9 cellular contexts compared by ENCODE assay signal in genomic region chr19:47109177-47109540, GRCh38. TPM values are rescaled to one million over a fixed set of nuclear protein-coding genes. Genes with fewer than 3 reads are reported as not detected.
A peak's percentile ranks its signal among the peaks of the same experiment; 100 is the strongest.
DNase-seq lines count a peak whose midpoint lies in the region; ATAC-seq and TF ChIP-seq lines count a peak whose summit lies in the region.
"Had no signal": no experiment of that assay in that cellular context is flagged by ENCODE, and none has a peak within 500 bp of the region (broad histone marks: within the 10 kb centered on the region; RNA-seq: fewer than 3 reads in every experiment).

No MANE protein-coding gene starts in this region.

- H2AK5ac ChIP-seq in trophoblast cell (ENCODE audit: low read length) = no peak overlapping the region

- no TSS peak for BruUV-seq in Caco-2 (replicated peaks; lab: Mats Ljungman, UMichigan)
- BruUV-seq in Panc1 (replicated peaks; lab: Mats Ljungman, UMichigan) = no TSS peak

- H3K4ac ChIP-seq in trophoblast cell (ENCODE audit: low read depth, low read length) = no peak overlapping the region

- H4K91ac ChIP-seq in trophoblast cell (ENCODE audit: low read depth, low read length) = no peak overlapping the region

- TF ChIP-seq CTCF in Caco-2 (IDR thresholded peaks at IDR 0.05; ENCODE audit: insufficient read depth in 1 of 2, low read depth in 1 of 2, low read length in 1 of 2, severe bottlenecking in 1 of 2, unreplicated experiment in 1 of 2) (no peak), Panc1 (IDR thresholded peaks at IDR 0.05) (no peak)

- H4K8ac ChIP-seq in trophoblast cell (ENCODE audit: low read depth, low read length) = no peak overlapping the region

- no peaks in the 10 kb centered on the region for H3K27me3 ChIP-seq in Caco-2 (replicated peaks; ENCODE audit: control insufficient read depth, insufficient read depth, low read length)
- no peaks in the 10 kb centered on the region for H3K27me3 ChIP-seq in Panc1 (ENCODE audit: control insufficient read depth, insufficient read depth, low read length)
- no peaks in the 10 kb centered on the region for H3K27me3 ChIP-seq in trophoblast cell (ENCODE audit: insufficient read depth, low read length)

- H3K18ac ChIP-seq in trophoblast cell (ENCODE audit: low read length) = no peak overlapping the region

- CTCF ChIA-PET in Caco-2 (lab: Charles Lee) (interaction anchor here (0.6 kb wide), 1 partner anchor 13 kb away, joined by 3 read pairs; no protein-coding TSS in a partner anchor), Panc1 (lab: Charles Lee) (no interaction called here)

- H2AFZ ChIP-seq in trophoblast cell (ENCODE audit: insufficient read depth, low read length, poor library complexity) = no peak overlapping the region

- H3K4me3 ChIP-seq in Caco-2 (ENCODE audit: low read depth, low read length) (no peak overlapping the region), Panc1 (ENCODE audit: low read depth in 2 of 2, low read length in 2 of 2) (peak overlapping the region; percentile 85 to 86), trophoblast cell (ENCODE audit: low read depth, low read length) (no peak overlapping the region)

- H3K9me3 Mint-ChIP-seq in Caco-2 (ENCODE audit: unreplicated experiment) = no peaks in the 10 kb centered on the region

- H3K9ac ChIP-seq in trophoblast cell (ENCODE audit: low read length) = no peak overlapping the region

- in situ Hi-C loops in Panc1 (cut with HindIII; ENCODE audit: low pct_unique_long_range_greater_than_20kb, low sequenced_read_pairs) = no loop called here

- H3K14ac ChIP-seq in trophoblast cell (ENCODE audit: low read length) = no peak overlapping the region

- no peak overlapping the region for H2BK120ac ChIP-seq in trophoblast cell (ENCODE audit: insufficient read depth, low read length, poor library complexity)

- WGBS in trophoblast cell (ENCODE audit: extremely low coverage, insufficient coverage, insufficient read length) = no CpG with 5 or more reads among the region's 2 CpGs

- POLR2A ChIA-PET in Caco-2 (lab: Charles Lee) (no interaction called here), Panc1 (lab: Charles Lee) (no interaction called here)

- H3K27ac Mint-ChIP-seq in Caco-2 (ENCODE audit: unreplicated experiment) = peak overlapping the region; percentile 99

- peak overlapping the region; percentile 98 for H3K27ac ChIP-seq in Panc1 (ENCODE audit: low read length)
- H3K27ac ChIP-seq in epithelial cell of prostate = peak overlapping the region; percentile 99
- H3K27ac ChIP-seq in trophoblast cell (ENCODE audit: low read depth, low read length) = no peak overlapping the region

- intact Hi-C loops in Caco-2 (cut with micrococcal nuclease; ENCODE audit: unreplicated experiment) = no loop called here
- intact Hi-C loops in Panc1 (cut with micrococcal nuclease; ENCODE audit: unreplicated experiment) = no loop called here

- DNase-seq in Caco-2 (no peak), Panc1 (ENCODE audit: low read depth, low spot score) (no peak), epithelial cell of prostate (ENCODE audit: low read depth, low spot score) (no peak), trophoblast cell (no peak), hypothalamus (lab: John Stamatoyannopoulos, UW) (no peak), SK-N-DZ (ENCODE audit: low spot score) (no peak), islet precursor cell (no peak)
- DNase-seq: kidney glomerular epithelial cell had no signal

- H3K4me1 Mint-ChIP-seq in Caco-2 (ENCODE audit: low read depth, unreplicated experiment) = peaks cover 47% of the 10 kb centered on the region

- H3K23ac ChIP-seq in trophoblast cell (ENCODE audit: low read length) = no peak overlapping the region

- H3K79me1 ChIP-seq in trophoblast cell (ENCODE audit: low read length) = peaks cover 26% of the 10 kb centered on the region

- H4K12ac ChIP-seq in trophoblast cell (ENCODE audit: low read depth, low read length) = no peak overlapping the region

- no peak overlapping the region for H2BK5ac ChIP-seq in trophoblast cell (ENCODE audit: low read depth, low read length, poor library complexity)

- H3K4me2 ChIP-seq in trophoblast cell (ENCODE audit: low read length) = peak overlapping the region; percentile 83

- peaks cover 49% of the 10 kb centered on the region for H3K4me1 ChIP-seq in Caco-2
- peaks cover 36% of the 10 kb centered on the region for H3K4me1 ChIP-seq in Panc1 (ENCODE audit: control insufficient read depth, insufficient read depth, low read length)
- H3K4me1 ChIP-seq in trophoblast cell (ENCODE audit: control insufficient read depth in 1 of 2, insufficient read depth in 2 of 2, low read length in 2 of 2) = peaks cover 9 to 10% of the 10 kb centered on the region in 2 experiments

- no peaks in the 10 kb centered on the region for H3K9me3 ChIP-seq in Caco-2
- H3K9me3 ChIP-seq in Panc1 (ENCODE audit: control insufficient read depth, insufficient read depth, low read depth, low read length) = no peaks in the 10 kb centered on the region
- H3K9me3 ChIP-seq in trophoblast cell (ENCODE audit: insufficient read depth, low read depth, low read length) = no peaks in the 10 kb centered on the region

- H3K36me3 ChIP-seq in Caco-2 (ENCODE audit: control insufficient read depth, insufficient read depth, low read length) (peaks cover 2% of the 10 kb centered on the region; the same call in 1 of the 2 replicates), Panc1 (ENCODE audit: control insufficient read depth, insufficient read depth, low read length) (no peaks in the 10 kb centered on the region; the same call in 1 of the 2 replicates), trophoblast cell (ENCODE audit: control insufficient read depth in 1 of 2, insufficient read depth in 2 of 2, low read length in 2 of 2) (peaks cover 11 to 12% of the 10 kb centered on the region in 2 experiments)

- peaks cover 20% of the 10 kb centered on the region for H3K79me2 ChIP-seq in trophoblast cell (ENCODE audit: control insufficient read depth, insufficient read depth, low read length, poor library complexity)

- peak overlapping the region; percentile 97 for H3K4me3 Mint-ChIP-seq in Caco-2 (ENCODE audit: unreplicated experiment)

- H3K27me3 Mint-ChIP-seq in Caco-2 (ENCODE audit: insufficient read depth, unreplicated experiment) = no peaks in the 10 kb centered on the region

- H3K36me3 Mint-ChIP-seq in Caco-2 (ENCODE audit: insufficient read depth, unreplicated experiment) = peaks cover 82% of the 10 kb centered on the region

- ATAC-seq in Panc1 = no peak
- no peak for ATAC-seq in GM18498 (IDR thresholded peaks at IDR 0.05; ENCODE audit: unreplicated experiment)

- H2BK12ac ChIP-seq in trophoblast cell (ENCODE audit: low read length) = no peak overlapping the region

RNA-seq across cellular contexts. Expression of gene ZC3H4, which starts 4.4 kb away (rescaled TPM):
- total RNA-seq in Caco-2 (2022) (70.3 and 77.7 TPM in 2 replicates), Panc1 (2021; ENCODE audit: unreplicated experiment) (42.7 TPM)
- 18.9 TPM for polyA plus RNA-seq in Panc1 (2012; ENCODE audit: insufficient read length)
- 17.0 and 17.4 TPM in 2 replicates for polyA plus RNA-seq in trophoblast cell (2013)
- 6.1 and 9.0 TPM in 2 replicates for polyA plus RNA-seq in SK-N-DZ (2014; cell fraction: cytosol; rRNA removed)
- polyA plus RNA-seq in SK-N-DZ (2014; cell fraction: nucleus; rRNA removed) = 6.8 and 11.8 TPM in 2 replicates

RNA-seq across cellular contexts. Expression of gene SAE1, which starts 21.5 kb away (rescaled TPM):
- total RNA-seq in Caco-2 (2022) (238 and 251 TPM in 2 replicates), Panc1 (2021; ENCODE audit: unreplicated experiment) (140 TPM)
- polyA plus RNA-seq in Panc1 (2012; ENCODE audit: insufficient read length) = 112 TPM
- polyA plus RNA-seq in trophoblast cell (2013) = 152 and 161 TPM in 2 replicates
- 168 and 204 TPM in 2 replicates for polyA plus RNA-seq in SK-N-DZ (2014; cell fraction: cytosol; rRNA removed)
- 60.9 and 65.5 TPM in 2 replicates for polyA plus RNA-seq in SK-N-DZ (2014; cell fraction: nucleus; rRNA removed)

Comparison
In these comparisons a context has a peak if more than half of its experiments do, and no peak if none do; other contexts are left out.
1. H3K4me3 ChIP-seq: peak in Panc1 (2 of 2); none in Caco-2 (single experiment) and trophoblast cell (single experiment).